17 cellular contexts compared by ENCODE assay signal in genomic region chr10:126169899-126170298, GRCh38.
"Had no signal": no experiment of that assay in that cellular context is flagged by ENCODE, and none has a peak within 500 bp of the region (broad histone marks: within the 10 kb centered on the region; RNA-seq: fewer than 3 reads in every experiment).

No MANE protein-coding gene starts in this region.

- H3K36me3 ChIP-seq: cardiac muscle cell, esophagus squamous epithelium, heart left ventricle, left lung, neutrophil, prostate gland, SJSA1, transverse colon had no signal

- H3K27ac ChIP-seq: cardiac muscle cell, esophagus squamous epithelium, foreskin keratinocyte, heart left ventricle, left lung, neutrophil, prostate gland, SJSA1, transverse colon had no signal

- H3K9me3 ChIP-seq: esophagus squamous epithelium, heart left ventricle, left lung, neutrophil, prostate gland, SJSA1, transverse colon had no signal

- H3K4me1 ChIP-seq: esophagus squamous epithelium, foreskin keratinocyte, left lung, prostate gland, transverse colon had no signal

- H3K27me3 ChIP-seq: cardiac muscle cell, esophagus squamous epithelium, foreskin keratinocyte, left lung, neutrophil, SJSA1, transverse colon had no signal

- ATAC-seq: activated T-cell treated with anti-CD3 and anti-CD28 coated beads, Interleukin-2, amount 50 U/mL, for 4 hours; foreskin keratinocyte; heart left ventricle; left lung had no signal

- H3K4me3 ChIP-seq: cardiac muscle cell, esophagus squamous epithelium, heart left ventricle, left lung, prostate gland, SJSA1, skin epidermis, transverse colon had no signal

- DNase-seq: activated CD4-positive, alpha-beta memory T cell treated with anti-CD3 and anti-CD28 coated beads for 36 hours; activated CD4-positive, CD25-positive, alpha-beta regulatory T cell treated with anti-CD3 and anti-CD28 coated beads, Interleukin-2, amount 50 U/mL, for 72 hours; activated gamma-delta T cell; activated naive CD8-positive, alpha-beta T cell treated with anti-CD3 and anti-CD28 coated beads for 36 hours; activated T-cell treated with anti-CD3 and anti-CD28 coated beads, Interleukin-2, amount 50 U/mL, for 4 hours; aorta; esophagus squamous epithelium; foreskin keratinocyte; heart left ventricle; left lung; mesendoderm; transverse colon had no signal
